In the genomic region with DNA sequence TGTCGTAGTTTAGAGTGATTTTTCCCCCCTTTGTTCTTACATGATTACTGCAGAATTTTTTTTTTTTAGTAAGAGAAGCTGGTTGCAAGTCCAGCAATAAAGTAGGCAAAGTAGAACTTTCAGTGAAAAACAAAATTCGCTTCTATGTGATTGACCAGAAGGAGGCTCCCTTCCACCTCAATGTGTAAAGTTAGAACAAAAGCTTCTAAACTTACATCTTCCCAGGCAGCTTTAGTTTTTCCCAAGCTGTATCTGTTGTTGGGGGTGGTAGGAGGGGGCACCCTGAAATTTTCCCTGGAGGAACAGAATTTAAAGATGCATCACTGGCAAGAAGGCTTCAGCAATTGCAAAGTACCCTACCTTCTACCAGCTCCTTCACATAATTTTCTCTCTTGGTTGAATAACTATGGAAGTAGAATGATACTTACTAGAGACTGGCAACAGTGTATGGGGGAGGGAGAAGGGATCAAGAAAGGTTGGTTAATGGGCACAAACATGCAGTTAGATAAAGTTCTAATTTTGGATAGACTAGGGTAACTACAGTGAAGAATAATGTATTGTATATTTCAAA, we compare ENCODE assay signal across 9 cellular contexts.
DNase-seq lines count a peak whose midpoint lies in the region; ATAC-seq and TF ChIP-seq lines count a peak whose summit lies in the region.
"Had no signal": no experiment of that assay in that cellular context is flagged by ENCODE, and none has a peak within 500 bp of the region (broad histone marks: within the 10 kb centered on the region; RNA-seq: fewer than 3 reads in every experiment).

No MANE protein-coding gene starts in this region.

- TF ChIP-seq EP300 in transverse colon (IDR thresholded peaks at IDR 0.05; ENCODE audit: low read depth), result no peak

- CTCF ChIA-PET in activated CD8-positive, alpha-beta memory T cell treated with anti-CD3 and anti-CD28 coated beads, Interleukin-2, amount 10 ng/mL, durations not matched to agents 7 days and 5 days (lab: Charles Lee), result no interaction called here

- H3K27ac ChIP-seq in iPS DF 6.9 (ENCODE audit: low read length), result no peak overlapping the region
- H3K27ac ChIP-seq in transverse colon, result no peak overlapping the region

- H3K27me3 ChIP-seq in iPS DF 6.9 (ENCODE audit: control insufficient read depth, insufficient read depth, low read length) (no peaks in the 10 kb centered on the region), transverse colon (peaks cover 11% of the 10 kb centered on the region)

- no peak overlapping the region for H3K4me3 ChIP-seq in iPS DF 6.9 (ENCODE audit: low read length)
- no peak overlapping the region for H3K4me3 ChIP-seq in transverse colon

- WGBS in iPS DF 6.9 (ENCODE audit: insufficient coverage, insufficient read length), result no CpG with 5 or more reads among the region's 2 CpGs
- 0 to 5% methylated on average over 2 of the region's 2 CpGs for WGBS in transverse colon (ENCODE audit: low coverage in 1 of 2), 2 donors

- TF ChIP-seq POLR2A in transverse colon (IDR thresholded peaks at IDR 0.05), result no peak

- intact Hi-C loops in transverse colon (cut with DNase I; ENCODE audit: low total_unique reads), result no loop called here

- no peak for ATAC-seq in activated CD8-positive, alpha-beta memory T cell treated with anti-CD3 and anti-CD28 coated beads, Interleukin-2, amount 10 ng/mL, durations not matched to agents 7 days and 5 days
- ATAC-seq in HG02981 (IDR thresholded peaks at IDR 0.05; ENCODE audit: unreplicated experiment), result no peak

- in situ Hi-C loops in transverse colon (cut with MboI; ENCODE audit: low pct_ligation_motif_present in 1 of 4, low pct_unique_long_range_greater_than_20kb in 1 of 4, low sequenced_read_pairs in 3 of 4), result loop anchor here in 3 of 4 donors (10.0 to 25.0 kb wide), 2 partner anchors 532 to 535 kb away; no protein-coding TSS in a partner anchor

- H3K27ac Mint-ChIP-seq in activated CD8-positive, alpha-beta memory T cell treated with anti-CD3 and anti-CD28 coated beads, Interleukin-2, amount 10 ng/mL, durations not matched to agents 7 days and 5 days, result no peak overlapping the region

- H3K4me1 ChIP-seq in iPS DF 6.9 (ENCODE audit: control insufficient read depth, insufficient read depth, low read length) (no peaks in the 10 kb centered on the region), transverse colon (no peaks in the 10 kb centered on the region)

- H3K36me3 ChIP-seq in iPS DF 6.9 (ENCODE audit: control insufficient read depth, insufficient read depth, low read length) (no peaks in the 10 kb centered on the region), transverse colon (no peaks in the 10 kb centered on the region)

- no peak overlapping the region for H3K4me3 Mint-ChIP-seq in activated CD8-positive, alpha-beta memory T cell treated with anti-CD3 and anti-CD28 coated beads, Interleukin-2, amount 10 ng/mL, durations not matched to agents 7 days and 5 days

- no peaks in the 10 kb centered on the region for H3K9me3 Mint-ChIP-seq in activated CD8-positive, alpha-beta memory T cell treated with anti-CD3 and anti-CD28 coated beads, Interleukin-2, amount 10 ng/mL, durations not matched to agents 7 days and 5 days (ENCODE audit: low read depth)

- no peaks in the 10 kb centered on the region for H3K4me1 Mint-ChIP-seq in activated CD8-positive, alpha-beta memory T cell treated with anti-CD3 and anti-CD28 coated beads, Interleukin-2, amount 10 ng/mL, durations not matched to agents 7 days and 5 days

- TF ChIP-seq CTCF in transverse colon (IDR thresholded peaks at IDR 0.05), result peak; percentile 27 to 49 (median 36)

- H3K27me3 Mint-ChIP-seq in activated CD8-positive, alpha-beta memory T cell treated with anti-CD3 and anti-CD28 coated beads, Interleukin-2, amount 10 ng/mL, durations not matched to agents 7 days and 5 days, result no peaks in the 10 kb centered on the region

- no peaks in the 10 kb centered on the region for H3K36me3 Mint-ChIP-seq in activated CD8-positive, alpha-beta memory T cell treated with anti-CD3 and anti-CD28 coated beads, Interleukin-2, amount 10 ng/mL, durations not matched to agents 7 days and 5 days

- DNase-seq in SIG-M5 treated with dmso at 0.1 percent for 504 hours (lab: John Stamatoyannopoulos, UW; ENCODE audit: unreplicated experiment) (peak; percentile 30), SIG-M5 (lab: John Stamatoyannopoulos, UW) (no peak), SW480 (ENCODE audit: low spot score) (peak; percentile 30), iPS DF 6.9 (ENCODE audit: low read depth, low spot score) (peak; percentile 5), transverse colon (no peak), NCI-H1048 (lab: John Stamatoyannopoulos, UW) (no peak)
- DNase-seq in activated CD8-positive, alpha-beta memory T cell treated with anti-CD3 and anti-CD28 coated beads, Interleukin-2, amount 10 ng/mL, durations not matched to agents 7 days and 5 days, result no peak
- DNase-seq: GF-D8 had no signal

- no peaks in the 10 kb centered on the region for H3K9me3 ChIP-seq in iPS DF 6.9 (ENCODE audit: control insufficient read depth, insufficient read depth, low read length)
- H3K9me3 ChIP-seq in transverse colon, result no peaks in the 10 kb centered on the region

Comparison
In these comparisons a context has a peak if more than half of its experiments do, and no peak if none do; other contexts are left out.
1. DNase-seq: peak in SIG-M5 treated with dmso at 0.1 percent for 504 hours (single experiment), SW480 (single experiment) and iPS DF 6.9 (single experiment); none in SIG-M5 (single experiment), transverse colon (single experiment), NCI-H1048 (single experiment) and activated CD8-positive, alpha-beta memory T cell treated with anti-CD3 and anti-CD28 coated beads, Interleukin-2, amount 10 ng/mL, durations not matched to agents 7 days and 5 days (single experiment).